In the genomic region with DNA sequence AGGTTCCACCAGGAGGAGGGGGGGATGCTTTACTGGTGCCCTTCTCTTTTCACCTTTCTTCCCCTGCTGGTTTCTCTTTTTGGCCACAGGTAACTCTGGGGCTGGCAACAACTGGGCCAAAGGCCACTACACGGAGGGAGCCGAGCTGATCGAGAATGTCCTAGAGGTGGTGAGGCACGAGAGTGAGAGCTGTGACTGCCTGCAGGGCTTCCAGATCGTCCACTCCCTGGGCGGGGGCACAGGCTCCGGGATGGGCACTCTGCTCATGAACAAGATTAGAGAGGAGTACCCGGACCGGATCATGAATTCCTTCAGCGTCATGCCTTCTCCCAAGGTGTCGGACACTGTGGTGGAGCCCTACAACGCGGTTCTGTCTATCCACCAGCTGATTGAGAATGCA, we compare ENCODE assay signal across 19 cellular contexts. TPM values are rescaled to one million over a fixed set of nuclear protein-coding genes. Genes with fewer than 3 reads are reported as not detected.
"Had no signal": no experiment of that assay in that cellular context is flagged by ENCODE, and none has a peak within 500 bp of the region (broad histone marks: within the 10 kb centered on the region; RNA-seq: fewer than 3 reads in every experiment).

No MANE protein-coding gene starts in this region.

- H3K36me3 ChIP-seq: ovary, prostate gland had no signal

- H3K4me3 Mint-ChIP-seq: activated CD4-positive, alpha-beta memory T cell treated with anti-CD3 and anti-CD28 coated beads for 36 hours; activated naive CD8-positive, alpha-beta T cell treated with anti-CD3 and anti-CD28 coated beads, Interleukin-2, amount 50 U/mL, for 24 hours; activated T-helper 1 cell treated with anti-CD3 and anti-CD28 coated beads, Interleukin-12 subunit alpha, Interleukin-12 subunit beta, Interleukin-2, Interleukin-4 antibody, amounts not matched to agents 30 ng/mL and 10 ng/mL and 1 ng/mL, durations not matched to agents 14 hours and 24 hours and 36 hours; endodermal cell; memory B cell; natural killer cell treated with Interleukin-12 subunit alpha and Interleukin-12 subunit beta and Interleukin-15 and Interleukin-18, amount 100 ng/mL, for 72 hours had no signal

- H3K9me3 ChIP-seq: gastroesophageal sphincter, ovary, prostate gland, thyroid gland had no signal

- DNase-seq: activated CD4-positive, alpha-beta memory T cell treated with anti-CD3 and anti-CD28 coated beads for 36 hours; activated CD4-positive, alpha-beta T cell treated with anti-CD3 and anti-CD28 coated beads for 48 hours; activated gamma-delta T cell; activated naive CD4-positive, alpha-beta T cell treated with anti-CD3 and anti-CD28 coated beads, Interleukin-2, amount 50 U/mL, for 16 hours; activated naive CD8-positive, alpha-beta T cell treated with anti-CD3 and anti-CD28 coated beads, Interleukin-2, amount 50 U/mL, for 24 hours; cerebellar nuclear complex; cortex of kidney; endodermal cell; hypothalamus; left ventricle myocardium superior; ovary; stimulated activated naive CD4-positive, alpha-beta T cell; thyroid gland had no signal

- H3K4me3 ChIP-seq: gastroesophageal sphincter, ovary, prostate gland, thyroid gland had no signal

- H3K27ac ChIP-seq: gastroesophageal sphincter, ovary, prostate gland, thyroid gland had no signal

- H3K9me3 Mint-ChIP-seq: activated CD4-positive, alpha-beta memory T cell treated with anti-CD3 and anti-CD28 coated beads for 36 hours; activated naive CD8-positive, alpha-beta T cell treated with anti-CD3 and anti-CD28 coated beads, Interleukin-2, amount 50 U/mL, for 24 hours; activated T-helper 1 cell treated with anti-CD3 and anti-CD28 coated beads, Interleukin-12 subunit alpha, Interleukin-12 subunit beta, Interleukin-2, Interleukin-4 antibody, amounts not matched to agents 30 ng/mL and 10 ng/mL and 1 ng/mL, durations not matched to agents 14 hours and 24 hours and 36 hours; endodermal cell; memory B cell; natural killer cell treated with Interleukin-12 subunit alpha and Interleukin-12 subunit beta and Interleukin-15 and Interleukin-18, amount 100 ng/mL, for 72 hours had no signal

- H3K4me1 ChIP-seq: prostate gland had no signal

- H3K27ac Mint-ChIP-seq: activated CD4-positive, alpha-beta memory T cell treated with anti-CD3 and anti-CD28 coated beads for 36 hours; activated naive CD8-positive, alpha-beta T cell treated with anti-CD3 and anti-CD28 coated beads, Interleukin-2, amount 50 U/mL, for 24 hours; activated T-helper 1 cell treated with anti-CD3 and anti-CD28 coated beads, Interleukin-12 subunit alpha, Interleukin-12 subunit beta, Interleukin-2, Interleukin-4 antibody, amounts not matched to agents 30 ng/mL and 10 ng/mL and 1 ng/mL, durations not matched to agents 14 hours and 24 hours and 36 hours; endodermal cell; memory B cell; natural killer cell treated with Interleukin-12 subunit alpha and Interleukin-12 subunit beta and Interleukin-15 and Interleukin-18, amount 100 ng/mL, for 72 hours had no signal

- H3K27me3 Mint-ChIP-seq: activated CD4-positive, alpha-beta memory T cell treated with anti-CD3 and anti-CD28 coated beads for 36 hours; activated naive CD8-positive, alpha-beta T cell treated with anti-CD3 and anti-CD28 coated beads, Interleukin-2, amount 50 U/mL, for 24 hours; memory B cell; natural killer cell treated with Interleukin-12 subunit alpha and Interleukin-12 subunit beta and Interleukin-15 and Interleukin-18, amount 100 ng/mL, for 72 hours had no signal

- ATAC-seq: activated naive CD8-positive, alpha-beta T cell treated with anti-CD3 and anti-CD28 coated beads, Interleukin-2, amount 50 U/mL, for 24 hours; gastroesophageal sphincter; left ventricle myocardium superior; natural killer cell treated with Interleukin-12 subunit alpha and Interleukin-12 subunit beta and Interleukin-15 and Interleukin-18, amount 100 ng/mL, for 72 hours had no signal

- H3K27me3 ChIP-seq: gastroesophageal sphincter, ovary, thyroid gland had no signal

RNA-seq across cellular contexts. Expression of gene TUBB1, which starts 4.4 kb away (rescaled TPM):
- total RNA-seq: activated CD4-positive, alpha-beta memory T cell treated with anti-CD3 and anti-CD28 coated beads for 36 hours; activated T-helper 1 cell treated with anti-CD3 and anti-CD28 coated beads, Interleukin-12 subunit alpha, Interleukin-12 subunit beta, Interleukin-2, Interleukin-4 antibody, amounts not matched to agents 30 ng/mL and 10 ng/mL and 1 ng/mL, durations not matched to agents 14 hours and 24 hours and 36 hours; endodermal cell; natural killer cell treated with Interleukin-12 subunit alpha and Interleukin-12 subunit beta and Interleukin-15 and Interleukin-18, amount 100 ng/mL, for 72 hours; prostate gland; T-helper 2 cell treated with Interferon-gamma antibody and Interleukin-4, amounts not matched to agents 100 ng/mL and 5 ng/mL, for 36 hours had no signal
